Comparison of ENCODE assay signal across 12 cellular contexts in genomic region chr9:27151693-27152397, GRCh38. TPM values are rescaled to one million over a fixed set of nuclear protein-coding genes. Genes with fewer than 3 reads are reported as not detected.
DNase-seq lines count a peak whose midpoint lies in the region; TF ChIP-seq lines count a peak whose summit lies in the region.
"Had no signal": no experiment of that assay in that cellular context is flagged by ENCODE, and none has a peak within 500 bp of the region (broad histone marks: within the 10 kb centered on the region; RNA-seq: fewer than 3 reads in every experiment).

No MANE protein-coding gene starts in this region.

- H3K36me3 ChIP-seq in MG63 (no peaks in the 10 kb centered on the region), vagina (no peaks in the 10 kb centered on the region)

- no peak overlapping the region for H3K27ac ChIP-seq in vagina

- H3K9me3 ChIP-seq in MG63 (no peaks in the 10 kb centered on the region), vagina (no peaks in the 10 kb centered on the region)

- H3K4me3 ChIP-seq in AG09309 (ENCODE audit: control insufficient read depth, low read depth, low read length) (no peak overlapping the region), MG63 (no peak overlapping the region), epithelial cell of esophagus (ENCODE audit: low read length) (no peak overlapping the region), vagina (no peak overlapping the region)

- TF ChIP-seq POLR2A in vagina (IDR thresholded peaks at IDR 0.05), result no peak

- H3K4me1 ChIP-seq in vagina, result peaks cover 17% of the 10 kb centered on the region

- peak; percentile 8 for DNase-seq in AG09309 (ENCODE audit: low read depth)
- DNase-seq in MG63, result peak; percentile 26
- peak; percentile 82 for DNase-seq in epithelial cell of esophagus (ENCODE audit: low read depth)
- DNase-seq in myocyte (ENCODE audit: low read depth), result peak; percentile 61
- no peak for DNase-seq in RPMI8226
- no peak for DNase-seq in activated CD4-positive, alpha-beta T cell treated with anti-CD3 and anti-CD28 coated beads for 1 hour
- DNase-seq in NCI-H187 treated with DMSO at 0.1 percent for 48 hours (lab: John Stamatoyannopoulos, UW), result no peak
- DNase-seq in vagina (ENCODE audit: extremely low spot score in 2 of 2), result no peak
- DNase-seq: activated CD8-positive, alpha-beta memory T cell treated with anti-CD3 and anti-CD28 coated beads, Interleukin-2, amount 50 U/mL, for 4 hours; DND-41; naive thymus-derived CD8-positive, alpha-beta T cell; stimulated activated CD8-positive, alpha-beta memory T cell treated with anti-CD3 and anti-CD28 coated beads, Interleukin-4, amount 100 ng/mL, for 48 hours had no signal

- intact Hi-C loops in vagina (cut with DNase I), result no loop called here

- no peak for TF ChIP-seq CTCF in AG09309 (IDR thresholded peaks at IDR 0.05; ENCODE audit: control insufficient read depth, insufficient read depth, low read depth, low read length, missing control alignments)
- TF ChIP-seq CTCF in epithelial cell of esophagus (IDR thresholded peaks at IDR 0.05; ENCODE audit: insufficient read depth, low read depth, low read length, missing control alignments), result no peak
- no peak for TF ChIP-seq CTCF in vagina (IDR thresholded peaks at IDR 0.05)

- H3K27me3 ChIP-seq in MG63 (no peaks in the 10 kb centered on the region), vagina (no peaks in the 10 kb centered on the region)

RNA-seq across cellular contexts. Expression of gene TEK, which starts 42.8 kb away (rescaled TPM):
- 0.07 and 0.42 TPM in 2 replicates for total RNA-seq in MG63 (2014; rRNA removed; shearing (Covaris generic); ENCODE audit: low replicate concordance)
- 0.26 and 0.72 TPM in 2 replicates for total RNA-seq in myocyte
- polyA plus RNA-seq in myocyte (2012), result 7.7 TPM
- 12.5 TPM for total RNA-seq in vagina
- total RNA-seq: naive thymus-derived CD8-positive, alpha-beta T cell had no signal
- polyA plus RNA-seq: naive thymus-derived CD8-positive, alpha-beta T cell had no signal

Comparison
In these comparisons a context has a peak if more than half of its experiments do, and no peak if none do; other contexts are left out.
1. DNase-seq: peak in AG09309 (single experiment), MG63 (single experiment), epithelial cell of esophagus (single experiment) and myocyte (single experiment); none in RPMI8226 (single experiment), activated CD4-positive, alpha-beta T cell treated with anti-CD3 and anti-CD28 coated beads for 1 hour (single experiment), NCI-H187 treated with DMSO at 0.1 percent for 48 hours (single experiment) and vagina (0 of 2).